In the genomic region with DNA sequence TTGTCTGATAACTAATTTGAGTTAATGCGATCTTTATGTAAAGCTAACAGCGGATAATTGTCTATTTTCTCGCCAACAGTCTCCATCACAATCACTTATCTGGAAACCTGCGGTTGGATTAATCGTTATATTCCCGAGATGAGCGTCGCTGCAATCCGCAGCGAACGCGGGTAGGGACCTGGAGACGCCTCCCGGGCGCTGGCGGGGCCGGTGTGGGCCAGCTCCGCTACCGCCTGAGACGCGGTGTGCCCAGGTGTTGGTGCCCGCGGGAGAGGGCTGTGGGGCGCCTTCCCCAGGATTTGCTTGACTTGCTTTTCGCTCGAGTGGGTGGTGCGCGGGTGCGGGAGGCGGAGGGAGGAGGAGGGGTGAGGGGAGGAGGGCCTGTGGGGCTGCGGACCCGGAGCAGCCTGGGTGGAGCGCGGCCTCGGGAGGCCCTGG, we compare ENCODE assay signal across 42 cellular contexts. TPM values are rescaled to one million over a fixed set of nuclear protein-coding genes. Genes with fewer than 3 reads are reported as not detected.
DNase-seq lines count a peak whose midpoint lies in the region; ATAC-seq and TF ChIP-seq lines count a peak whose summit lies in the region.
"Had no signal": no experiment of that assay in that cellular context is flagged by ENCODE, and none has a peak within 500 bp of the region (broad histone marks: within the 10 kb centered on the region; RNA-seq: fewer than 3 reads in every experiment).

No MANE protein-coding gene starts in this region.

- H3K14ac ChIP-seq in trophoblast cell (ENCODE audit: low read length), result no peak overlapping the region

- H3K27me3 ChIP-seq in GM23338 (ENCODE audit: insufficient read depth) (peaks cover 88% of the 10 kb centered on the region), iPS-20b (ENCODE audit: insufficient read depth, low read length) (peaks cover 99% of the 10 kb centered on the region), trophoblast cell (ENCODE audit: insufficient read depth, low read length) (peaks cover 48% of the 10 kb centered on the region), dorsolateral prefrontal cortex (peaks cover 0 to 88% (median 63%) of the 10 kb centered on the region in 45 donors)
- H3K27me3 ChIP-seq: SJCRH30 had no signal

- peak overlapping the region; percentile 90 for H3K4me2 ChIP-seq in GM23338
- peak overlapping the region; percentile 32 for H3K4me2 ChIP-seq in trophoblast cell (ENCODE audit: low read length)
- H3K4me2 ChIP-seq: A549 had no signal

- H3K9ac ChIP-seq in iPS-20b (ENCODE audit: low read depth, low read length) (no peak overlapping the region; the same call in 1 of the 2 replicates), trophoblast cell (ENCODE audit: low read length) (no peak overlapping the region)

- H3K18ac ChIP-seq in trophoblast cell (ENCODE audit: low read length), result no peak overlapping the region

- no peaks in the 10 kb centered on the region for H3K79me1 ChIP-seq in trophoblast cell (ENCODE audit: low read length)

- H3K36me3 Mint-ChIP-seq in GM23338 (ENCODE audit: low read depth), result no peaks in the 10 kb centered on the region
- H3K36me3 Mint-ChIP-seq: natural killer cell had no signal

- ATAC-seq in GM23338 (peak; percentile 15), GM19395 (IDR thresholded peaks at IDR 0.05; ENCODE audit: unreplicated experiment) (no peak)
- ATAC-seq: A549; esophagus mucosa; heart left ventricle; left colon; natural killer cell; stimulated activated naive CD8-positive, alpha-beta T cell treated with anti-CD3 and anti-CD28 coated beads, Interleukin-15, Interleukin-2, amounts not matched to agents 100 U/mL and 50 U/mL, for 24 hours had no signal

- H3K4me1 ChIP-seq in GM23338 (ENCODE audit: insufficient read depth) (peaks cover 46% of the 10 kb centered on the region), iPS-20b (ENCODE audit: insufficient read depth, low read length) (peaks cover 25% of the 10 kb centered on the region), trophoblast cell (ENCODE audit: control insufficient read depth in 1 of 2, insufficient read depth in 2 of 2, low read length in 2 of 2) (peaks cover 8 to 17% of the 10 kb centered on the region in 2 experiments)
- H3K4me1 ChIP-seq: A549, SJCRH30 had no signal

- H3K27ac ChIP-seq in GM23338 (ENCODE audit: low read depth) (no peak overlapping the region), iPS-20b (ENCODE audit: low read length) (no peak overlapping the region), trophoblast cell (ENCODE audit: low read depth, low read length) (no peak overlapping the region), dorsolateral prefrontal cortex (no peak overlapping the region)
- H3K27ac ChIP-seq: A549, coronary artery, heart left ventricle, SJCRH30, spleen had no signal

- H3K79me2 ChIP-seq in GM23338 (replicated peaks; ENCODE audit: insufficient read depth) (no peaks in the 10 kb centered on the region), trophoblast cell (ENCODE audit: control insufficient read depth, insufficient read depth, low read length, poor library complexity) (no peaks in the 10 kb centered on the region)

- WGBS in trophoblast cell (ENCODE audit: extremely low coverage, insufficient coverage, insufficient read length), result no CpG with 5 or more reads among the region's 35 CpGs

- H2BK5ac ChIP-seq in trophoblast cell (ENCODE audit: low read depth, low read length, poor library complexity), result no peak overlapping the region

- H4K8ac ChIP-seq in trophoblast cell (ENCODE audit: low read depth, low read length), result no peak overlapping the region

- H3K23ac ChIP-seq in trophoblast cell (ENCODE audit: low read length), result no peak overlapping the region

- no peaks in the 10 kb centered on the region for H3K9me3 Mint-ChIP-seq in GM23338
- H3K9me3 Mint-ChIP-seq: activated B cell treated with CpG ODN at 0.5 μM for 24 hours; activated CD4-positive, alpha-beta T cell treated with anti-CD3 and anti-CD28 coated beads, Interleukin-2, amount 10 ng/mL, durations not matched to agents 7 days and 5 days; activated naive CD8-positive, alpha-beta T cell treated with anti-CD3 and anti-CD28 coated beads, Interleukin-2, amount 10 ng/mL, durations not matched to agents 7 days and 5 days; activated T-cell treated with anti-CD3 and anti-CD28 coated beads, Interleukin-2, amount 50 U/mL, for 24 hours; CD4-positive, alpha-beta T cell; natural killer cell had no signal

- peak; percentile 34 for DNase-seq in GM23338 (ENCODE audit: low spot score)
- DNase-seq in ecto neural progenitor cell (ENCODE audit: low spot score), result peak; percentile 69
- no peak for DNase-seq in trophoblast cell
- no peak for DNase-seq in iPS-NIHi11 (ENCODE audit: low spot score)
- no peak for DNase-seq in dorsolateral prefrontal cortex
- no peak for DNase-seq in NCI-H1105 (lab: John Stamatoyannopoulos, UW)
- DNase-seq: activated B cell treated with CpG ODN at 0.5 μM for 24 hours; activated CD4-positive, alpha-beta T cell treated with anti-CD3 and anti-CD28 coated beads, Interleukin-2, amount 10 ng/mL, durations not matched to agents 7 days and 5 days; activated gamma-delta T cell treated with Interleukin-2 at 50 U/mL for 16 hours; activated naive CD8-positive, alpha-beta T cell treated with anti-CD3 and anti-CD28 coated beads, Interleukin-2, amount 10 ng/mL, durations not matched to agents 7 days and 5 days; activated T-cell treated with anti-CD3 and anti-CD28 coated beads, Interleukin-2, amount 50 U/mL, for 24 hours; AML-193; CD4-positive, alpha-beta T cell; foreskin fibroblast; heart left ventricle; immature natural killer cell; KG1; left colon; natural killer cell; NCI-H1092 treated with DMSO at 0.1 percent for 48 hours; NCI-H187 treated with DMSO at 0.1 percent for 48 hours; NCI-H2171; NCI-H82; right cardiac atrium; RPMI8226; SJCRH30; spleen; stimulated activated CD4-positive, alpha-beta T cell treated with anti-CD3 and anti-CD28 coated beads, Interleukin-2, amount 100 ng/mL, for 24 hours; stimulated activated naive CD8-positive, alpha-beta T cell treated with anti-CD3 and anti-CD28 coated beads, Interleukin-15, Interleukin-2, amounts not matched to agents 100 U/mL and 50 U/mL, for 24 hours; T1000 had no signal

- H4K12ac ChIP-seq in trophoblast cell (ENCODE audit: low read depth, low read length), result no peak overlapping the region

- no peak overlapping the region for H2BK12ac ChIP-seq in trophoblast cell (ENCODE audit: low read length)

- H2AFZ ChIP-seq in GM23338, result peak overlapping the region; percentile 80
- H2AFZ ChIP-seq in trophoblast cell (ENCODE audit: insufficient read depth, low read length, poor library complexity), result no peak overlapping the region

- no peaks in the 10 kb centered on the region for H3K9me2 ChIP-seq in GM23338 (ENCODE audit: insufficient read depth)

- H3K36me3 ChIP-seq in GM23338 (ENCODE audit: insufficient read depth) (no peaks in the 10 kb centered on the region), iPS-20b (ENCODE audit: insufficient read depth, low read depth, low read length) (no peaks in the 10 kb centered on the region), trophoblast cell (ENCODE audit: control insufficient read depth in 1 of 2, insufficient read depth in 2 of 2, low read length in 2 of 2) (no peaks in the 10 kb centered on the region)
- H3K36me3 ChIP-seq: heart left ventricle, SJCRH30, spleen had no signal

- peaks cover 83% of the 10 kb centered on the region for H3K27me3 Mint-ChIP-seq in GM23338 (ENCODE audit: insufficient read depth, low read depth, poor library complexity)

- H3K4me1 Mint-ChIP-seq in GM23338, result peaks cover 46% of the 10 kb centered on the region
- H3K4me1 Mint-ChIP-seq: activated B cell treated with CpG ODN at 0.5 μM for 24 hours; activated CD4-positive, alpha-beta T cell treated with anti-CD3 and anti-CD28 coated beads, Interleukin-2, amount 10 ng/mL, durations not matched to agents 7 days and 5 days; immature natural killer cell; natural killer cell had no signal

- no peak overlapping the region for H2AK5ac ChIP-seq in trophoblast cell (ENCODE audit: low read length)

- H4K20me1 ChIP-seq in GM23338 (replicated peaks; ENCODE audit: insufficient read depth), result no peaks in the 10 kb centered on the region

- peaks cover 10% of the 10 kb centered on the region; the same call in 1 of the 2 replicates for H3F3A ChIP-seq in GM23338 (replicated peaks; ENCODE audit: low read depth)

- no peak overlapping the region for H4K91ac ChIP-seq in trophoblast cell (ENCODE audit: low read depth, low read length)

- H3K9me3 ChIP-seq in iPS-20b (ENCODE audit: insufficient read depth, low read depth, low read length) (no peaks in the 10 kb centered on the region), trophoblast cell (ENCODE audit: insufficient read depth, low read depth, low read length) (peaks cover 9% of the 10 kb centered on the region)
- H3K9me3 ChIP-seq: A549, heart left ventricle, SJCRH30 had no signal

- no peak overlapping the region for H2BK120ac ChIP-seq in trophoblast cell (ENCODE audit: insufficient read depth, low read length, poor library complexity)

- no peak for TF ChIP-seq CTCF in GM23338 (conservative IDR thresholded peaks at IDR 0.05; ENCODE audit: low read depth in 2 of 2)
- TF ChIP-seq CTCF in dorsolateral prefrontal cortex (IDR thresholded peaks at IDR 0.05 in 54 of 56, conservative IDR thresholded peaks at IDR 0.05 in 2 of 56; ENCODE audit: low read depth in 1 of 56, partially characterized antibody in 56 of 56), result no peak

- H3K27ac Mint-ChIP-seq in GM23338, result no peak overlapping the region
- H3K27ac Mint-ChIP-seq: activated B cell treated with CpG ODN at 0.5 μM for 24 hours; activated CD4-positive, alpha-beta T cell treated with anti-CD3 and anti-CD28 coated beads, Interleukin-2, amount 10 ng/mL, durations not matched to agents 7 days and 5 days; activated naive CD8-positive, alpha-beta T cell treated with anti-CD3 and anti-CD28 coated beads, Interleukin-2, amount 10 ng/mL, durations not matched to agents 7 days and 5 days; CD4-positive, alpha-beta T cell; immature natural killer cell; natural killer cell had no signal

- H3K4me3 Mint-ChIP-seq in GM23338, result peak overlapping the region; percentile 71
- H3K4me3 Mint-ChIP-seq: activated B cell treated with CpG ODN at 0.5 μM for 24 hours; activated CD4-positive, alpha-beta T cell treated with anti-CD3 and anti-CD28 coated beads, Interleukin-2, amount 10 ng/mL, durations not matched to agents 7 days and 5 days; activated naive CD8-positive, alpha-beta T cell treated with anti-CD3 and anti-CD28 coated beads, Interleukin-2, amount 10 ng/mL, durations not matched to agents 7 days and 5 days; activated T-cell treated with anti-CD3 and anti-CD28 coated beads, Interleukin-2, amount 50 U/mL, for 24 hours; CD4-positive, alpha-beta T cell; immature natural killer cell; natural killer cell had no signal

- intact Hi-C loops in dorsolateral prefrontal cortex (cut with DNase I), result no loop called here

- H3K4me3 ChIP-seq in GM23338 (peak overlapping the region; percentile 62), iPS-20b (ENCODE audit: low read length) (peak overlapping the region; percentile 68; the same call in 1 of the 2 replicates), trophoblast cell (ENCODE audit: low read depth, low read length) (no peak overlapping the region), dorsolateral prefrontal cortex (peak overlapping the region in 19 of 59 donors; percentile 13 to 57 (median 44))
- H3K4me3 ChIP-seq: A549, coronary artery, heart left ventricle, SJCRH30 had no signal

- no peak overlapping the region for H3K4ac ChIP-seq in trophoblast cell (ENCODE audit: low read depth, low read length)

RNA-seq across cellular contexts. Expression of a gene that starts 38.3 kb away (rescaled TPM):
- total RNA-seq in GM23338 (2014; rRNA removed; shearing (Covaris generic)), result 0.04 and 0.17 TPM in 2 replicates
- polyA plus RNA-seq in GM23338 (2016; fragmentation: Nextera tagmentation; extraction: Ambion mirVana), result 0.10 TPM in 1 of 2 replicates, not detected in the other
- polyA plus RNA-seq in trophoblast cell (2013), result not detected in 2 replicates
- 1 to 10 TPM; 1.9 to 8.0 (median 4.2) TPM for total RNA-seq in dorsolateral prefrontal cortex
- total RNA-seq: activated B cell treated with CpG ODN at 0.5 μM for 24 hours; activated CD4-positive, alpha-beta T cell treated with anti-CD3 and anti-CD28 coated beads, Interleukin-2, amount 10 ng/mL, durations not matched to agents 7 days and 5 days; activated CD8-positive, alpha-beta memory T cell treated with anti-CD3 and anti-CD28 coated beads for 36 hours; activated naive CD8-positive, alpha-beta T cell treated with anti-CD3 and anti-CD28 coated beads, Interleukin-2, amount 10 ng/mL, durations not matched to agents 7 days and 5 days; aorta; cardiac septum; CD4-positive, alpha-beta T cell; esophagus mucosa; heart left ventricle; lung microvascular endothelial cell; MCF 10A; mononuclear cell; natural killer cell; NCI-H460; right cardiac atrium; SJCRH30; spleen had no signal
- polyA plus RNA-seq: A549, aorta, heart left ventricle, immature natural killer cell, right cardiac atrium, spleen had no signal

Comparison
In these comparisons a context has a peak if more than half of its experiments do, and no peak if none do; other contexts are left out.
1. DNase-seq: peak in GM23338 (single experiment) and ecto neural progenitor cell (single experiment); none in trophoblast cell (0 of 2), iPS-NIHi11 (single experiment), dorsolateral prefrontal cortex (0 of 10) and NCI-H1105 (single experiment).